ENCODE assay signal across 23 cellular contexts in the genomic region with DNA sequence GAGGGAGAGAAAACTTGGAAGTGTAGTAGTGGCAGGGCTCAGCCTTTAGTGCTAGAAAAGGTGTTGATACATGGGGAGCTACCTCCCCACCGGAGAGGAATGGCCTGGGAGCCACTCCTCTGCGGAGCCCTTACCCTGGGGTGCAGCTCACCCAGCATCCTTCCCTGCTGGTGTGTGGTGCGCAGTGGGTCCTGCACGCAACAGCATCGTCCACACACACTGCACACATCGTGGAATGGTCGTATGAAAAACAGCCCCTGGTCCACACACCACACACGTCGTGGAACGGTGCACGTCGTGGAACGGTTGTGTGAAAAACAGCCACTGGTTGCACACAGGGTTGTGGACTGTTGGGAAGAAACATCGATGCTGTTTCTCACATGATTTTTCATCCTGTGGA.
"Had no signal": no experiment of that assay in that cellular context is flagged by ENCODE, and none has a peak within 500 bp of the region (broad histone marks: within the 10 kb centered on the region; RNA-seq: fewer than 3 reads in every experiment).

No MANE protein-coding gene starts in this region.

- FAIRE-seq: colon had no signal

- H3K27me3 Mint-ChIP-seq: activated naive CD4-positive, alpha-beta T cell treated with anti-CD3 and anti-CD28 coated beads, Interleukin-2, amount 50 U/mL, for 24 hours; naive thymus-derived CD8-positive, alpha-beta T cell; stimulated activated naive CD8-positive, alpha-beta T cell treated with anti-CD3 and anti-CD28 coated beads, Interleukin-15, amount 100 ng/mL, for 72 hours; T-cell had no signal

- DNase-seq: activated CD4-positive, CD25-positive, alpha-beta regulatory T cell treated with anti-CD3 and anti-CD28 coated beads, Interleukin-2, amount 50 U/mL, for 72 hours; activated gamma-delta T cell treated with Interleukin-2 at 50 U/mL for 16 hours; activated T-cell treated with anti-CD3 and anti-CD28 coated beads for 4 hours; anterior cingulate cortex; central memory CD4-positive, alpha-beta T cell; hypothalamus; left ventricle myocardium inferior; right cardiac atrium; stimulated activated CD4-positive, alpha-beta T cell treated with anti-CD3 and anti-CD28 coated beads, Interleukin-1b, Interleukin-23, amount 100 ng/mL, for 48 hours; stimulated activated naive CD8-positive, alpha-beta T cell treated with anti-CD3 and anti-CD28 coated beads, Interleukin-15, amount 100 ng/mL, for 72 hours; T-cell; trophoblast cell had no signal

- ATAC-seq: body of pancreas; gastroesophageal sphincter; naive thymus-derived CD8-positive, alpha-beta T cell; right cardiac atrium; stimulated activated effector memory CD8-positive, alpha-beta T cell treated with anti-CD3 and anti-CD28 coated beads, Interleukin-12 subunit alpha, Interleukin-12 subunit beta, amount 100 ng/mL, for 72 hours; stimulated activated naive CD8-positive, alpha-beta T cell treated with anti-CD3 and anti-CD28 coated beads, Interleukin-15, amount 100 ng/mL, for 72 hours; T-cell had no signal

- H3K9me3 Mint-ChIP-seq: activated naive CD4-positive, alpha-beta T cell treated with anti-CD3 and anti-CD28 coated beads, Interleukin-2, amount 50 U/mL, for 24 hours; mesothelial cell of epicardium; naive thymus-derived CD8-positive, alpha-beta T cell; stimulated activated effector memory CD8-positive, alpha-beta T cell treated with anti-CD3 and anti-CD28 coated beads, Interleukin-12 subunit alpha, Interleukin-12 subunit beta, amount 100 ng/mL, for 72 hours; stimulated activated naive CD8-positive, alpha-beta T cell treated with anti-CD3 and anti-CD28 coated beads, Interleukin-15, amount 100 ng/mL, for 72 hours; T-cell; T-helper 2 cell treated with Interferon-gamma antibody and Interleukin-4, amounts not matched to agents 5 μg/mL and 100 μg/mL, for 36 hours had no signal

- H3K4me3 Mint-ChIP-seq: activated naive CD4-positive, alpha-beta T cell treated with anti-CD3 and anti-CD28 coated beads, Interleukin-2, amount 50 U/mL, for 24 hours; mesothelial cell of epicardium; naive thymus-derived CD8-positive, alpha-beta T cell; stimulated activated effector memory CD8-positive, alpha-beta T cell treated with anti-CD3 and anti-CD28 coated beads, Interleukin-12 subunit alpha, Interleukin-12 subunit beta, amount 100 ng/mL, for 72 hours; stimulated activated naive CD8-positive, alpha-beta T cell treated with anti-CD3 and anti-CD28 coated beads, Interleukin-15, amount 100 ng/mL, for 72 hours; T-cell; T-helper 2 cell treated with Interferon-gamma antibody and Interleukin-4, amounts not matched to agents 5 μg/mL and 100 μg/mL, for 36 hours had no signal

- H3K27ac ChIP-seq: body of pancreas, gastroesophageal sphincter, left ventricle myocardium inferior, parathyroid adenoma, VCaP had no signal

- H3K9me3 ChIP-seq: body of pancreas, gastroesophageal sphincter, left ventricle myocardium inferior had no signal

- H3K4me3 ChIP-seq: body of pancreas, dorsolateral prefrontal cortex, gastroesophageal sphincter, left ventricle myocardium inferior had no signal

- H3K27me3 ChIP-seq: body of pancreas, dorsolateral prefrontal cortex, gastroesophageal sphincter had no signal

- H3K27ac Mint-ChIP-seq: activated naive CD4-positive, alpha-beta T cell treated with anti-CD3 and anti-CD28 coated beads, Interleukin-2, amount 50 U/mL, for 24 hours; mesothelial cell of epicardium; stimulated activated effector memory CD8-positive, alpha-beta T cell treated with anti-CD3 and anti-CD28 coated beads, Interleukin-12 subunit alpha, Interleukin-12 subunit beta, amount 100 ng/mL, for 72 hours; T-cell; T-helper 2 cell treated with Interferon-gamma antibody and Interleukin-4, amounts not matched to agents 5 μg/mL and 100 μg/mL, for 36 hours had no signal
